In the genomic region with DNA sequence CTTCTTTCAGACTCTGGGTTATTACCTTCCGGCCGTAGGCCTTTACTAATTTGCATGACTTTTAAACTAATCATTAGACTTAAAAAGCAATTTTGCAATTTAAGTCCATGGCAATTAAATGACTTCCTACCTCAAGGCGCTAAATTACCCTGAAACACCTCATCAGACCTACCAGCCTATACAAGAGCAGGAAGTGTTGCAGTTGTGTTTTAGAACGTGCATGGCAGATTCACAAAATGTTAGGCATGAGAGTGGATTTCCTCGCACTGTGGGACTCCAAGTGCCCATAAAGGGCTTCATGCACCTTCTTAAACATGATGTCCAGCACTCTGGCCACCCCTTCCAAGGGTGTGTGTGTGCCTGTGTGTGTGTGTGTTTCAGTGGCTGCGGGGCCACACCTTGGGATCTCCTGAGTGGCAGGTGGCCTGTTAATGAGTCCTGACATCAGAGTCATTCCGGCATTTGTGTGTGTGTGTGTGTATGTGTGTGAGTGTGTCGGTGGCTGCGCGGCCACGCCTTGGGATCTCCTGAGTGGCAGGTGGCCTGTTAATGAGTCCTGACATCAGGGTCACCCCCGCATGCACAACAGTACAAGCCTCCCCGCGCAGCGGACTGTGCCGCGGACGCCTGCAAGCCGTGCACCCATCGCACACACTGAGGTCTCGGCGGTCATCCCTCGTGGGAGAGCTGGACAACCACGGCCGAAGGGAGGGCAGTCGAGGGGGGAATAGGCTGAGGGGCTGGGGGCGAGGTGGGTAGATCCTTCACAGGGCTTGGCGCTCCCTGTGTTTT, we compare ENCODE assay signal across 1 cellular context.
TF ChIP-seq lines count a peak whose summit lies in the region.

No MANE protein-coding gene starts in this region.

TF ChIP-seq in GM12878, 131 proteins besides CTCF, POLR2A, EP300 and RAD21 (continued from another document and continues in another):
- TF ChIP-seq E2F8 (IDR thresholded peaks at IDR 0.05; ENCODE audit: low read depth, partially characterized antibody) = no peak
- TF ChIP-seq TARDBP (IDR thresholded peaks at IDR 0.05; ENCODE audit: borderline replicate concordance) = no peak
- TF ChIP-seq RFX5 (IDR thresholded peaks at IDR 0.05; ENCODE audit: low read depth, low read length) = no peak
- no peak for TF ChIP-seq SPI1 (IDR thresholded peaks at IDR 0.05; ENCODE audit: borderline replicate concordance, insufficient read depth, low read depth, low read length)
- TF ChIP-seq HDAC2 (IDR thresholded peaks at IDR 0.05) = no peak
- no peak for TF ChIP-seq PML (IDR thresholded peaks at IDR 0.05; ENCODE audit: low read length)
- no peak for TF ChIP-seq CHD2 (IDR thresholded peaks at IDR 0.05; ENCODE audit: borderline replicate concordance, low read depth, low read length)
- peak in 1 of 2 experiments; percentile 39; a peak in 1 of 3 replicates for TF ChIP-seq EGR1 (IDR thresholded peaks at IDR 0.05; ENCODE audit: borderline replicate concordance in 1 of 2, low read depth in 2 of 2, low read length in 2 of 2)
- TF ChIP-seq NFYA (IDR thresholded peaks at IDR 0.05; ENCODE audit: borderline replicate concordance, low read depth, low read length) = no peak
- no peak for TF ChIP-seq CBX5 (IDR thresholded peaks at IDR 0.05; ENCODE audit: low read depth)
- no peak for TF ChIP-seq SUZ12 (IDR thresholded peaks at IDR 0.05; ENCODE audit: unreplicated experiment)
- TF ChIP-seq, protein P1, sequence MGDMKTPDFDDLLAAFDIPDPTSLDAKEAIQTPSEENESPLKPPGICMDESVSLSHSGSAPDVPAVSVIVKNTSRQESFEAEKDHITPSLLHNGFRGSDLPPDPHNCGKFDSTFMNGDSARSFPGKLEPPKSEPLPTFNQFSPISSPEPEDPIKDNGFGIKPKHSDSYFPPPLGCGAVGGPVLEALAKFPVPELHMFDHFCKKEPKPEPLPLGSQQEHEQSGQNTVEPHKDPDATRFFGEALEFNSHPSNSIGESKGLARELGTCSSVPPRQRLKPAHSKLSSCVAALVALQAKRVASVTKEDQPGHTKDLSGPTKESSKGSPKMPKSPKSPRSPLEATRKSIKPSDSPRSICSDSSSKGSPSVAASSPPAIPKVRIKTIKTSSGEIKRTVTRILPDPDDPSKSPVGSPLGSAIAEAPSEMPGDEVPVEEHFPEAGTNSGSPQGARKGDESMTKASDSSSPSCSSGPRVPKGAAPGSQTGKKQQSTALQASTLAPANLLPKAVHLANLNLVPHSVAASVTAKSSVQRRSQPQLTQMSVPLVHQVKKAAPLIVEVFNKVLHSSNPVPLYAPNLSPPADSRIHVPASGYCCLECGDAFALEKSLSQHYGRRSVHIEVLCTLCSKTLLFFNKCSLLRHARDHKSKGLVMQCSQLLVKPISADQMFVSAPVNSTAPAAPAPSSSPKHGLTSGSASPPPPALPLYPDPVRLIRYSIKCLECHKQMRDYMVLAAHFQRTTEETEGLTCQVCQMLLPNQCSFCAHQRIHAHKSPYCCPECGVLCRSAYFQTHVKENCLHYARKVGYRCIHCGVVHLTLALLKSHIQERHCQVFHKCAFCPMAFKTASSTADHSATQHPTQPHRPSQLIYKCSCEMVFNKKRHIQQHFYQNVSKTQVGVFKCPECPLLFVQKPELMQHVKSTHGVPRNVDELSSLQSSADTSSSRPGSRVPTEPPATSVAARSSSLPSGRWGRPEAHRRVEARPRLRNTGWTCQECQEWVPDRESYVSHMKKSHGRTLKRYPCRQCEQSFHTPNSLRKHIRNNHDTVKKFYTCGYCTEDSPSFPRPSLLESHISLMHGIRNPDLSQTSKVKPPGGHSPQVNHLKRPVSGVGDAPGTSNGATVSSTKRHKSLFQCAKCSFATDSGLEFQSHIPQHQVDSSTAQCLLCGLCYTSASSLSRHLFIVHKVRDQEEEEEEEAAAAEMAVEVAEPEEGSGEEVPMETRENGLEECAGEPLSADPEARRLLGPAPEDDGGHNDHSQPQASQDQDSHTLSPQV (IDR thresholded peaks at IDR 0.05) = no peak
- TF ChIP-seq BACH1 (IDR thresholded peaks at IDR 0.05; ENCODE audit: borderline replicate concordance) = peak; percentile 56; the same call in 1 of the 2 replicates
- TF ChIP-seq KDM1A (IDR thresholded peaks at IDR 0.05; ENCODE audit: borderline replicate concordance) = no peak
- no peak for TF ChIP-seq POU2F2 (IDR thresholded peaks at IDR 0.05; ENCODE audit: borderline replicate concordance, low read depth, low read length)
- no peak for TF ChIP-seq HDAC6 (IDR thresholded peaks at IDR 0.05; ENCODE audit: unreplicated experiment)
- no peak for TF ChIP-seq NR2C2 (IDR thresholded peaks at IDR 0.05; ENCODE audit: borderline replicate concordance, control insufficient read depth, insufficient read length, low read depth)
- no peak for TF ChIP-seq NR2C1 (IDR thresholded peaks at IDR 0.05)
- no peak for TF ChIP-seq PAX8 (IDR thresholded peaks at IDR 0.05)
- no peak for TF ChIP-seq STAT1 (conservative IDR thresholded peaks at IDR 0.05)
- peak; percentile 51; the same call in 1 of the 2 replicates for TF ChIP-seq RUNX3 (IDR thresholded peaks at IDR 0.05; ENCODE audit: low read length)
- no peak for TF ChIP-seq ATF3 (IDR thresholded peaks at IDR 0.05; ENCODE audit: borderline replicate concordance, extremely low read depth, low read depth, low read length)
- no peak for TF ChIP-seq TAF1 (IDR thresholded peaks at IDR 0.05; ENCODE audit: borderline replicate concordance, low read depth, low read length)
- TF ChIP-seq ZNF622 (IDR thresholded peaks at IDR 0.05) = no peak
- no peak for TF ChIP-seq FOXM1 (IDR thresholded peaks at IDR 0.05; ENCODE audit: low read depth, low read length)
- no peak for TF ChIP-seq SMAD5 (IDR thresholded peaks at IDR 0.05; ENCODE audit: low read depth)
- TF ChIP-seq NBN (IDR thresholded peaks at IDR 0.05) = peak; percentile 95
- TF ChIP-seq DPF2 (IDR thresholded peaks at IDR 0.05) = peak; percentile 18; the same call in 1 of the 2 replicates
- no peak for TF ChIP-seq LARP7 (IDR thresholded peaks at IDR 0.05)
- TF ChIP-seq YBX1 (IDR thresholded peaks at IDR 0.05) = no peak
- no peak for TF ChIP-seq CHD4 (IDR thresholded peaks at IDR 0.05)
- TF ChIP-seq, protein P2, sequence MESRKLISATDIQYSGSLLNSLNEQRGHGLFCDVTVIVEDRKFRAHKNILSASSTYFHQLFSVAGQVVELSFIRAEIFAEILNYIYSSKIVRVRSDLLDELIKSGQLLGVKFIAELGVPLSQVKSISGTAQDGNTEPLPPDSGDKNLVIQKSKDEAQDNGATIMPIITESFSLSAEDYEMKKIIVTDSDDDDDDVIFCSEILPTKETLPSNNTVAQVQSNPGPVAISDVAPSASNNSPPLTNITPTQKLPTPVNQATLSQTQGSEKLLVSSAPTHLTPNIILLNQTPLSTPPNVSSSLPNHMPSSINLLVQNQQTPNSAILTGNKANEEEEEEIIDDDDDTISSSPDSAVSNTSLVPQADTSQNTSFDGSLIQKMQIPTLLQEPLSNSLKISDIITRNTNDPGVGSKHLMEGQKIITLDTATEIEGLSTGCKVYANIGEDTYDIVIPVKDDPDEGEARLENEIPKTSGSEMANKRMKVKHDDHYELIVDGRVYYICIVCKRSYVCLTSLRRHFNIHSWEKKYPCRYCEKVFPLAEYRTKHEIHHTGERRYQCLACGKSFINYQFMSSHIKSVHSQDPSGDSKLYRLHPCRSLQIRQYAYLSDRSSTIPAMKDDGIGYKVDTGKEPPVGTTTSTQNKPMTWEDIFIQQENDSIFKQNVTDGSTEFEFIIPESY (IDR thresholded peaks at IDR 0.05) = no peak
- no peak for TF ChIP-seq SRF (IDR thresholded peaks at IDR 0.05; ENCODE audit: low read depth in 2 of 2, low read length in 2 of 2)
- no peak for TF ChIP-seq ZSCAN29 (IDR thresholded peaks at IDR 0.05)
- no peak for TF ChIP-seq MXI1 (IDR thresholded peaks at IDR 0.05; ENCODE audit: low read depth, low read length)
- no peak for TF ChIP-seq CUX1 (IDR thresholded peaks at IDR 0.05; ENCODE audit: insufficient replicate concordance, low read depth, low read length)
- peak; percentile 89 for TF ChIP-seq MTA2 (IDR thresholded peaks at IDR 0.05; ENCODE audit: low read depth)
- TF ChIP-seq, protein P3, sequence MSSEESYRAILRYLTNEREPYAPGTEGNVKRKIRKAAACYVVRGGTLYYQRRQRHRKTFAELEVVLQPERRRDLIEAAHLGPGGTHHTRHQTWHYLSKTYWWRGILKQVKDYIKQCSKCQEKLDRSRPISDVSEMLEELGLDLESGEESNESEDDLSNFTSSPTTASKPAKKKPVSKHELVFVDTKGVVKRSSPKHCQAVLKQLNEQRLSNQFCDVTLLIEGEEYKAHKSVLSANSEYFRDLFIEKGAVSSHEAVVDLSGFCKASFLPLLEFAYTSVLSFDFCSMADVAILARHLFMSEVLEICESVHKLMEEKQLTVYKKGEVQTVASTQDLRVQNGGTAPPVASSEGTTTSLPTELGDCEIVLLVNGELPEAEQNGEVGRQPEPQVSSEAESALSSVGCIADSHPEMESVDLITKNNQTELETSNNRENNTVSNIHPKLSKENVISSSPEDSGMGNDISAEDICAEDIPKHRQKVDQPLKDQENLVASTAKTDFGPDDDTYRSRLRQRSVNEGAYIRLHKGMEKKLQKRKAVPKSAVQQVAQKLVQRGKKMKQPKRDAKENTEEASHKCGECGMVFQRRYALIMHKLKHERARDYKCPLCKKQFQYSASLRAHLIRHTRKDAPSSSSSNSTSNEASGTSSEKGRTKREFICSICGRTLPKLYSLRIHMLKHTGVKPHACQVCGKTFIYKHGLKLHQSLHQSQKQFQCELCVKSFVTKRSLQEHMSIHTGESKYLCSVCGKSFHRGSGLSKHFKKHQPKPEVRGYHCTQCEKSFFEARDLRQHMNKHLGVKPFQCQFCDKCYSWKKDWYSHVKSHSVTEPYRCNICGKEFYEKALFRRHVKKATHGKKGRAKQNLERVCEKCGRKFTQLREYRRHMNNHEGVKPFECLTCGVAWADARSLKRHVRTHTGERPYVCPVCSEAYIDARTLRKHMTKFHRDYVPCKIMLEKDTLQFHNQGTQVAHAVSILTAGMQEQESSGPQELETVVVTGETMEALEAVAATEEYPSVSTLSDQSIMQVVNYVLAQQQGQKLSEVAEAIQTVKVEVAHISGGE (CRISPR knock-in tag; IDR thresholded peaks at IDR 0.05) = no peak
- TF ChIP-seq CREB1 (IDR thresholded peaks at IDR 0.05; ENCODE audit: low read depth) = peak; percentile 49; the same call in 1 of the 2 replicates
- TF ChIP-seq NR2F1 (conservative IDR thresholded peaks at IDR 0.05) = peak; percentile 39
- TF ChIP-seq MEF2A (IDR thresholded peaks at IDR 0.05; ENCODE audit: insufficient read depth, low read depth, low read length) = no peak
- no peak for TF ChIP-seq RBBP5 (conservative IDR thresholded peaks at IDR 0.05)
- no peak for TF ChIP-seq POLR2AphosphoS2 (IDR thresholded peaks at IDR 0.05; ENCODE audit: low read depth, low read length)
- no peak for TF ChIP-seq ZZZ3 (IDR thresholded peaks at IDR 0.05; ENCODE audit: control insufficient read depth, insufficient read length, low read depth)
- TF ChIP-seq RCOR1 (conservative IDR thresholded peaks at IDR 0.05; ENCODE audit: low read depth, low read length) = no peak
- 0 out of 2 replicates have a peak, but pooled peaks have one; percentile 10 for TF ChIP-seq JUNB (IDR thresholded peaks at IDR 0.05)
- TF ChIP-seq ZNF384 (IDR thresholded peaks at IDR 0.05; ENCODE audit: borderline replicate concordance, low read depth, low read length) = no peak
- no peak for TF ChIP-seq ZNF24 (IDR thresholded peaks at IDR 0.05)
- 0 out of 2 replicates have a peak, but pooled peaks have one; percentile 21 for TF ChIP-seq HCFC1 (IDR thresholded peaks at IDR 0.05; ENCODE audit: low read length)
